1 cellular context compared by ENCODE assay signal in the genomic region with DNA sequence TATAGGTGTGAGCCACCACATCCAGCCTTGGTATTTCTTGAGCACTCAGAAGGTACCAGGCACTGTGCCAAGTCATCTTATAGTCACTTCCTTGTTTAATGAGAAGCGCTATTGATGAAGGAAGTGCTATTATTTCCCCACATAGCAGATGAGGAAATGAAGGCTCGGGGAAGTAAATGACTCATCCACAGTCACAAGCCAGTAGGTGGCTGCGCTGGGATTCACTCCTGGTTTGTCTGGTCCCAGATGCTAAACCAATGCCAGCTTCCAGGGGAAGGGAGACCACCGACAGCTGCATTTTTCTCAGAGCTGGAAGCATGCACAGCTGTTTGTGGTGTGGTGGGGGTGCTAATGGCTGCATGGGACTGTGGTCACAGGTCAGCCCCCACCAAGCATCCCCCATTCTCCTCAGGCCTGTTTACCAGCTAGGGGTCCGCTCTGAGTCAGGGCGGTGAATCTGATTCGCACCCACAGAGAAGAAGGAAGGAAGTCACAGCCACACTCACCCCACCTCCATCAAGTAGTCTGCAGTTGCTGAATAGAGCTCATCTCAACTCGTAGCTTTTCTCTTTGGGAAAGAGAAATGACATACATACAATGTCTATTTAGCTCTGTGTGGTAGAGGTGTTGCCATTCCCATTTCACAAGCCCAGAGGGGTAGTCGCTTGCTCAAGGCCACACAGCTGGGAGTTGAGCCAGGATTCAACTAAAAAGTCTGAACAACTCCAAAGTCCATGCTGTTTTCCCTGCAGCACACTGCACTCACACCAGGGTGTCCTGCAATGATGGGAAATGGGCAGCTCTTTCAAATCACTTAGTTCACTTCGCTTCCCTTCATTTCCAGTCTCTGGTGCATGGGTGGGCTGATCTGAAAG.
TF ChIP-seq lines count a peak whose summit lies in the region.

No MANE protein-coding gene starts in this region.

TF ChIP-seq in HepG2, 621 proteins besides CTCF, POLR2A, EP300 and RAD21 (continued from another document and continues in another):
- TF ChIP-seq MTERF4 (CRISPR knock-in tag; IDR thresholded peaks at IDR 0.05) (no peak), CREB1 (IDR thresholded peaks at IDR 0.05) (no peak), CREB1 (CRISPR knock-in tag; IDR thresholded peaks at IDR 0.05) (no peak), THYN1 (CRISPR knock-in tag; IDR thresholded peaks at IDR 0.05; ENCODE audit: borderline replicate concordance, low read depth) (no peak), ZNF121 (CRISPR knock-in tag; IDR thresholded peaks at IDR 0.05) (no peak), ZNF788 (CRISPR knock-in tag; IDR thresholded peaks at IDR 0.05; ENCODE audit: borderline replicate concordance) (no peak), ZNF282 (IDR thresholded peaks at IDR 0.05; ENCODE audit: partially characterized antibody) (no peak), RBM22 (optimal IDR thresholded peaks at IDR 0.05; ENCODE audit: low read length) (no peak), POLR2AphosphoS5 (IDR thresholded peaks at IDR 0.05; ENCODE audit: low read depth, low read length) (no peak), POLR2G (IDR thresholded peaks at IDR 0.05; ENCODE audit: low read depth, low read length) (no peak), ZNF710 (CRISPR knock-in tag; IDR thresholded peaks at IDR 0.05; ENCODE audit: borderline replicate concordance) (no peak), SKI (IDR thresholded peaks at IDR 0.05; ENCODE audit: partially characterized antibody) (no peak), FOXJ3 (CRISPR knock-in tag; IDR thresholded peaks at IDR 0.05; ENCODE audit: borderline replicate concordance) (no peak; the same call in 1 of the 2 replicates), LBX2 (CRISPR knock-in tag; IDR thresholded peaks at IDR 0.05; ENCODE audit: borderline replicate concordance) (no peak), ZNF230 (CRISPR knock-in tag; IDR thresholded peaks at IDR 0.05) (no peak; the same call in 1 of the 2 replicates), EHMT2 (IDR thresholded peaks at IDR 0.05; ENCODE audit: borderline replicate concordance, low read depth, low read length) (no peak), RBM39 (IDR thresholded peaks at IDR 0.05; ENCODE audit: low read depth, low read length, poor library complexity, severe bottlenecking) (no peak), KLF13 (CRISPR knock-in tag; IDR thresholded peaks at IDR 0.05) (no peak), RCOR2 (CRISPR knock-in tag; IDR thresholded peaks at IDR 0.05) (no peak), XBP1 (CRISPR knock-in tag; IDR thresholded peaks at IDR 0.05) (no peak), PHF5A (CRISPR knock-in tag; IDR thresholded peaks at IDR 0.05; ENCODE audit: low read depth, unreplicated experiment) (no peak), SMARCE1 (IDR thresholded peaks at IDR 0.05; ENCODE audit: borderline replicate concordance) (no peak), MAZ (IDR thresholded peaks at IDR 0.05; ENCODE audit: borderline replicate concordance, low read depth, low read length) (no peak), MAZ (CRISPR knock-in tag; IDR thresholded peaks at IDR 0.05; ENCODE audit: low read depth) (no peak; the same call in 1 of the 2 replicates), MTF1 (CRISPR knock-in tag; IDR thresholded peaks at IDR 0.05) (no peak), PAX8 (CRISPR knock-in tag; IDR thresholded peaks at IDR 0.05; ENCODE audit: borderline replicate concordance) (no peak), FOXP4 (CRISPR knock-in tag; IDR thresholded peaks at IDR 0.05) (peak; percentile 46), ZNF280B (CRISPR knock-in tag; IDR thresholded peaks at IDR 0.05; ENCODE audit: borderline replicate concordance) (no peak), ZSCAN21 (CRISPR knock-in tag; IDR thresholded peaks at IDR 0.05; ENCODE audit: borderline replicate concordance) (no peak), ZNF703 (CRISPR knock-in tag; IDR thresholded peaks at IDR 0.05; ENCODE audit: borderline replicate concordance) (no peak)
- TF ChIP-seq, protein P1, sequence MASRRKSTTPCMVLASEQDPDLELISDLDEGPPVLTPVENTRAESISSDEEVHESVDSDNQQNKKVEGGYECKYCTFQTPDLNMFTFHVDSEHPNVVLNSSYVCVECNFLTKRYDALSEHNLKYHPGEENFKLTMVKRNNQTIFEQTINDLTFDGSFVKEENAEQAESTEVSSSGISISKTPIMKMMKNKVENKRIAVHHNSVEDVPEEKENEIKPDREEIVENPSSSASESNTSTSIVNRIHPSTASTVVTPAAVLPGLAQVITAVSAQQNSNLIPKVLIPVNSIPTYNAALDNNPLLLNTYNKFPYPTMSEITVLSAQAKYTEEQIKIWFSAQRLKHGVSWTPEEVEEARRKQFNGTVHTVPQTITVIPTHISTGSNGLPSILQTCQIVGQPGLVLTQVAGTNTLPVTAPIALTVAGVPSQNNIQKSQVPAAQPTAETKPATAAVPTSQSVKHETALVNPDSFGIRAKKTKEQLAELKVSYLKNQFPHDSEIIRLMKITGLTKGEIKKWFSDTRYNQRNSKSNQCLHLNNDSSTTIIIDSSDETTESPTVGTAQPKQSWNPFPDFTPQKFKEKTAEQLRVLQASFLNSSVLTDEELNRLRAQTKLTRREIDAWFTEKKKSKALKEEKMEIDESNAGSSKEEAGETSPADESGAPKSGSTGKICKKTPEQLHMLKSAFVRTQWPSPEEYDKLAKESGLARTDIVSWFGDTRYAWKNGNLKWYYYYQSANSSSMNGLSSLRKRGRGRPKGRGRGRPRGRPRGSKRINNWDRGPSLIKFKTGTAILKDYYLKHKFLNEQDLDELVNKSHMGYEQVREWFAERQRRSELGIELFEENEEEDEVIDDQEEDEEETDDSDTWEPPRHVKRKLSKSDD (CRISPR knock-in tag; IDR thresholded peaks at IDR 0.05; ENCODE audit: low read depth), result no peak
- TF ChIP-seq, protein P2, sequence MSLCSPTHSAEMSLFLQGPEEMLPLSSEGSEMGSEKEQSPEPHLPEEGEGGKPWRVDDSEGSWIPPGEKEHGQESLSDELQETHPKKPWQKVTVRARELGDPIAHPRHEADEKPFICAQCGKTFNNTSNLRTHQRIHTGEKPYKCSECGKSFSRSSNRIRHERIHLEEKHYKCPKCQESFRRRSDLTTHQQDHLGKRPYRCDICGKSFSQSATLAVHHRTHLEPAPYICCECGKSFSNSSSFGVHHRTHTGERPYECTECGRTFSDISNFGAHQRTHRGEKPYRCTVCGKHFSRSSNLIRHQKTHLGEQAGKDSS (CRISPR knock-in tag; IDR thresholded peaks at IDR 0.05; ENCODE audit: borderline replicate concordance, low read depth), result 0 out of 2 replicates have a peak, but pooled peaks have one; percentile 32
- TF ChIP-seq, protein P3, sequence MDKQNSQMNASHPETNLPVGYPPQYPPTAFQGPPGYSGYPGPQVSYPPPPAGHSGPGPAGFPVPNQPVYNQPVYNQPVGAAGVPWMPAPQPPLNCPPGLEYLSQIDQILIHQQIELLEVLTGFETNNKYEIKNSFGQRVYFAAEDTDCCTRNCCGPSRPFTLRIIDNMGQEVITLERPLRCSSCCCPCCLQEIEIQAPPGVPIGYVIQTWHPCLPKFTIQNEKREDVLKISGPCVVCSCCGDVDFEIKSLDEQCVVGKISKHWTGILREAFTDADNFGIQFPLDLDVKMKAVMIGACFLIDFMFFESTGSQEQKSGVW (CRISPR knock-in tag; IDR thresholded peaks at IDR 0.05; ENCODE audit: borderline replicate concordance), result no peak
- TF ChIP-seq, protein P4, sequence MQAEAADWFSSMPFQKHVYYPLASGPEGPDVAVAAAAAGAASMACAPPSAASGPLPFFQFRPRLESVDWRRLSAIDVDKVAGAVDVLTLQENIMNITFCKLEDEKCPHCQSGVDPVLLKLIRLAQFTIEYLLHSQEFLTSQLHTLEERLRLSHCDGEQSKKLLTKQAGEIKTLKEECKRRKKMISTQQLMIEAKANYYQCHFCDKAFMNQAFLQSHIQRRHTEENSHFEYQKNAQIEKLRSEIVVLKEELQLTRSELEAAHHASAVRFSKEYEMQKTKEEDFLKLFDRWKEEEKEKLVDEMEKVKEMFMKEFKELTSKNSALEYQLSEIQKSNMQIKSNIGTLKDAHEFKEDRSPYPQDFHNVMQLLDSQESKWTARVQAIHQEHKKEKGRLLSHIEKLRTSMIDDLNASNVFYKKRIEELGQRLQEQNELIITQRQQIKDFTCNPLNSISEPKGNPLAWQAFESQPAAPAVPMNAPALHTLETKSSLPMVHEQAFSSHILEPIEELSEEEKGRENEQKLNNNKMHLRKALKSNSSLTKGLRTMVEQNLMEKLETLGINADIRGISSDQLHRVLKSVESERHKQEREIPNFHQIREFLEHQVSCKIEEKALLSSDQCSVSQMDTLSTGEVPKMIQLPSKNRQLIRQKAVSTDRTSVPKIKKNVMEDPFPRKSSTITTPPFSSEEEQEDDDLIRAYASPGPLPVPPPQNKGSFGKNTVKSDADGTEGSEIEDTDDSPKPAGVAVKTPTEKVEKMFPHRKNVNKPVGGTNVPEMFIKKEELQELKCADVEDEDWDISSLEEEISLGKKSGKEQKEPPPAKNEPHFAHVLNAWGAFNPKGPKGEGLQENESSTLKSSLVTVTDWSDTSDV (CRISPR knock-in tag; IDR thresholded peaks at IDR 0.05), result no peak
- TF ChIP-seq, protein P5, sequence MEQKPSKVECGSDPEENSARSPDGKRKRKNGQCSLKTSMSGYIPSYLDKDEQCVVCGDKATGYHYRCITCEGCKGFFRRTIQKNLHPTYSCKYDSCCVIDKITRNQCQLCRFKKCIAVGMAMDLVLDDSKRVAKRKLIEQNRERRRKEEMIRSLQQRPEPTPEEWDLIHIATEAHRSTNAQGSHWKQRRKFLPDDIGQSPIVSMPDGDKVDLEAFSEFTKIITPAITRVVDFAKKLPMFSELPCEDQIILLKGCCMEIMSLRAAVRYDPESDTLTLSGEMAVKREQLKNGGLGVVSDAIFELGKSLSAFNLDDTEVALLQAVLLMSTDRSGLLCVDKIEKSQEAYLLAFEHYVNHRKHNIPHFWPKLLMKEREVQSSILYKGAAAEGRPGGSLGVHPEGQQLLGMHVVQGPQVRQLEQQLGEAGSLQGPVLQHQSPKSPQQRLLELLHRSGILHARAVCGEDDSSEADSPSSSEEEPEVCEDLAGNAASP (CRISPR knock-in tag; IDR thresholded peaks at IDR 0.05; ENCODE audit: borderline replicate concordance), result no peak
- TF ChIP-seq, protein P6, sequence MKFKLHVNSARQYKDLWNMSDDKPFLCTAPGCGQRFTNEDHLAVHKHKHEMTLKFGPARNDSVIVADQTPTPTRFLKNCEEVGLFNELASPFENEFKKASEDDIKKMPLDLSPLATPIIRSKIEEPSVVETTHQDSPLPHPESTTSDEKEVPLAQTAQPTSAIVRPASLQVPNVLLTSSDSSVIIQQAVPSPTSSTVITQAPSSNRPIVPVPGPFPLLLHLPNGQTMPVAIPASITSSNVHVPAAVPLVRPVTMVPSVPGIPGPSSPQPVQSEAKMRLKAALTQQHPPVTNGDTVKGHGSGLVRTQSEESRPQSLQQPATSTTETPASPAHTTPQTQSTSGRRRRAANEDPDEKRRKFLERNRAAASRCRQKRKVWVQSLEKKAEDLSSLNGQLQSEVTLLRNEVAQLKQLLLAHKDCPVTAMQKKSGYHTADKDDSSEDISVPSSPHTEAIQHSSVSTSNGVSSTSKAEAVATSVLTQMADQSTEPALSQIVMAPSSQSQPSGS (CRISPR knock-in tag; IDR thresholded peaks at IDR 0.05), result no peak
